9 cellular contexts compared by ENCODE assay signal in the genomic region with DNA sequence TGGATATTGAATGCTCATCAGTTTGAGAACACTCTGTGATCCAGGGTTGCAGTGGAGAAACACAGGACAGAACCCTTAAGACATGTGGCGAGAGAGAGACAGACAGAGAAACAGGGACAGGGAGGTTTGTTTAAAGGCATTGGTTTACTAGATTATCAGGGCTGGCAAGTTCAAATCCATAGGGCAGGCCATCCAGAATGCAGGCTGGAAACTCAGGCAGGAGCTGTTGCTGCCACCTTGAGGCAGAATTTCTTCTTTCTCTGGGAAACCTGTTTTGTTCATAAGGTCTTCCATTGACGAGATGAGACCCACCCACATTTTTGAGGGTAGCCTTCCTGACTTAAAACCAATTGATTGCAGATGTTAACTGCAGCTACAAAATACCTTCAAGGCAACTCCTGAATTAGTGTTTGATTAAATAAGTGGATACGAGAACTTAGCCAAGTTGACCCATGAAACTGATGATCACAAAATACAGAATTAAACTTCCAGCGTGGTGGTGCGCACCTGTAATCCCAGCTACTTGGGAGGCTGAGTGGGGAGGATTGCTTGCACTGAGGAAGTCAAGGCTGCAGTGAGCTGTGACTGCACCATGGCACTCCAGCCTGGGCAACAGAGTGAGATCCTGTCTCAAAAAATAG. TPM values are rescaled to one million over a fixed set of nuclear protein-coding genes. Genes with fewer than 3 reads are reported as not detected.
DNase-seq lines count a peak whose midpoint lies in the region; ATAC-seq and TF ChIP-seq lines count a peak whose summit lies in the region.
"Had no signal": no experiment of that assay in that cellular context is flagged by ENCODE, and none has a peak within 500 bp of the region (broad histone marks: within the 10 kb centered on the region; RNA-seq: fewer than 3 reads in every experiment).

No MANE protein-coding gene starts in this region.

- no TSS peak for BruUV-seq in OCI-LY7 (replicated peaks; lab: Mats Ljungman, UMichigan)

- no peaks in the 10 kb centered on the region for H4K20me1 ChIP-seq in DOHH2 (ENCODE audit: control insufficient read depth, insufficient read depth, low read depth, low read length)
- no peaks in the 10 kb centered on the region for H4K20me1 ChIP-seq in OCI-LY7 (ENCODE audit: insufficient read depth, low read length)

- H3K27me3 Mint-ChIP-seq in endodermal cell (ENCODE audit: insufficient read depth) = peaks cover 51% of the 10 kb centered on the region
- H3K27me3 Mint-ChIP-seq in activated naive CD8-positive, alpha-beta T cell treated with anti-CD3 and anti-CD28 coated beads, Interleukin-2, amount 50 U/mL, for 24 hours = peaks cover 40% of the 10 kb centered on the region

- peak; percentile 25 for ATAC-seq in mucosa of descending colon
- ATAC-seq in activated naive CD8-positive, alpha-beta T cell treated with anti-CD3 and anti-CD28 coated beads, Interleukin-2, amount 50 U/mL, for 24 hours = no peak
- ATAC-seq in HG02973 (IDR thresholded peaks at IDR 0.05; ENCODE audit: unreplicated experiment) = no peak

- no peaks in the 10 kb centered on the region for H3K36me3 Mint-ChIP-seq in endodermal cell (ENCODE audit: low read depth)
- H3K36me3 Mint-ChIP-seq in activated naive CD8-positive, alpha-beta T cell treated with anti-CD3 and anti-CD28 coated beads, Interleukin-2, amount 50 U/mL, for 24 hours (ENCODE audit: low read depth) = no peaks in the 10 kb centered on the region

- intact Hi-C loops in OCI-LY7 (cut with micrococcal nuclease; ENCODE audit: unreplicated experiment) = loop anchor here (5.0 kb wide), 1 partner anchor 690 kb away; no protein-coding TSS in a partner anchor
- intact Hi-C loops in mucosa of descending colon (cut with DNase I, micrococcal nuclease) = loop anchor here in 1 of 2 donors (10.0 kb wide), 1 partner anchor 1082 kb away; no protein-coding TSS in a partner anchor

- CTCF ChIA-PET in OCI-LY7 (lab: Charles Lee; ENCODE audit: unreplicated experiment) = no interaction called here

- H3K9me3 ChIP-seq in DOHH2 (ENCODE audit: control insufficient read depth, insufficient read depth, low read length) = no peaks in the 10 kb centered on the region
- H3K9me3 ChIP-seq in OCI-LY7 (ENCODE audit: low read length) = no peaks in the 10 kb centered on the region
- H3K9me3 ChIP-seq in endodermal cell (ENCODE audit: control insufficient read depth, low read length) = no peaks in the 10 kb centered on the region
- no peaks in the 10 kb centered on the region for H3K9me3 ChIP-seq in mucosa of descending colon

- TF ChIP-seq CTCF in DOHH2 (IDR thresholded peaks at IDR 0.05; ENCODE audit: low read depth, low read length, poor library complexity, severe bottlenecking) = peak; percentile 60
- TF ChIP-seq CTCF in OCI-LY7 (conservative IDR thresholded peaks at IDR 0.05; ENCODE audit: low read length) = peak; percentile 75
- TF ChIP-seq CTCF in endodermal cell (conservative IDR thresholded peaks at IDR 0.05) = peak; percentile 77
- no peak for TF ChIP-seq CTCF in mucosa of descending colon (IDR thresholded peaks at IDR 0.05)

- H3K79me2 ChIP-seq in DOHH2 (ENCODE audit: control insufficient read depth, low read length) (no peaks in the 10 kb centered on the region), OCI-LY7 (ENCODE audit: insufficient read depth, low read depth, low read length) (no peaks in the 10 kb centered on the region)

- POLR2A ChIA-PET in OCI-LY7 (lab: Charles Lee) = interaction anchor here (0.7 kb wide), 1 partner anchor 1089 kb away, joined by 3 read pairs; no protein-coding TSS in a partner anchor

- H3K4me1 ChIP-seq in DOHH2 (ENCODE audit: control insufficient read depth, low read length) (no peaks in the 10 kb centered on the region), OCI-LY7 (ENCODE audit: insufficient read depth, low read length, poor library complexity, severe bottlenecking) (no peaks in the 10 kb centered on the region), endodermal cell (ENCODE audit: control insufficient read depth, insufficient read depth, low read length) (no peaks in the 10 kb centered on the region), mucosa of descending colon (ENCODE audit: low read depth) (no peaks in the 10 kb centered on the region)

- no peaks in the 10 kb centered on the region for H3K36me3 ChIP-seq in DOHH2 (ENCODE audit: control insufficient read depth, low read length)
- no peaks in the 10 kb centered on the region for H3K36me3 ChIP-seq in OCI-LY7 (ENCODE audit: insufficient read depth, low read length)
- no peaks in the 10 kb centered on the region for H3K36me3 ChIP-seq in endodermal cell (ENCODE audit: control insufficient read depth, insufficient read depth, low read length)
- H3K36me3 ChIP-seq in mucosa of descending colon (ENCODE audit: low read depth) = no peaks in the 10 kb centered on the region

- H3K4me3 Mint-ChIP-seq in endodermal cell = no peak overlapping the region
- no peak overlapping the region for H3K4me3 Mint-ChIP-seq in activated naive CD8-positive, alpha-beta T cell treated with anti-CD3 and anti-CD28 coated beads, Interleukin-2, amount 50 U/mL, for 24 hours

- 67 to 81% methylated on average over 4 to 5 of the region's 5 CpGs for WGBS in endodermal cell (ENCODE audit: insufficient coverage in 1 of 2, insufficient read length in 1 of 2), 2 experiments

- DNase-seq in HT1080 (ENCODE audit: low read depth) (peak; percentile 67), OCI-LY7 (ENCODE audit: low spot score) (peak; percentile 44), endodermal cell (peak; percentile 72), mucosa of descending colon (peak in 1 of 3 donors; percentile 46), ureter (ENCODE audit: low spot score) (no peak)
- DNase-seq in activated naive CD8-positive, alpha-beta T cell treated with anti-CD3 and anti-CD28 coated beads, Interleukin-2, amount 50 U/mL, for 24 hours = no peak

- peaks cover 20% of the 10 kb centered on the region for H3K9me3 Mint-ChIP-seq in endodermal cell
- no peaks in the 10 kb centered on the region for H3K9me3 Mint-ChIP-seq in activated naive CD8-positive, alpha-beta T cell treated with anti-CD3 and anti-CD28 coated beads, Interleukin-2, amount 50 U/mL, for 24 hours

- H3K4me1 Mint-ChIP-seq in endodermal cell = no peaks in the 10 kb centered on the region
- H3K4me1 Mint-ChIP-seq in activated naive CD8-positive, alpha-beta T cell treated with anti-CD3 and anti-CD28 coated beads, Interleukin-2, amount 50 U/mL, for 24 hours = no peaks in the 10 kb centered on the region

- H3K4me3 ChIP-seq in DOHH2 (ENCODE audit: low read length) (no peak overlapping the region), OCI-LY7 (ENCODE audit: low read depth, low read length, poor library complexity, severe bottlenecking) (no peak overlapping the region), endodermal cell (ENCODE audit: low read length) (no peak overlapping the region), mucosa of descending colon (no peak overlapping the region)
- H3K4me3 ChIP-seq: skin epidermis had no signal

- H3K27ac Mint-ChIP-seq in endodermal cell = no peak overlapping the region
- H3K27ac Mint-ChIP-seq in activated naive CD8-positive, alpha-beta T cell treated with anti-CD3 and anti-CD28 coated beads, Interleukin-2, amount 50 U/mL, for 24 hours = no peak overlapping the region

- H3K27ac ChIP-seq in DOHH2 (ENCODE audit: low read depth, low read length) (no peak overlapping the region), OCI-LY7 (ENCODE audit: low read depth, low read length, poor library complexity, severe bottlenecking) (no peak overlapping the region), endodermal cell (ENCODE audit: low read depth, low read length) (no peak overlapping the region)
- H3K27ac ChIP-seq: skin epidermis had no signal

- no peak overlapping the region for H3K9ac ChIP-seq in endodermal cell (ENCODE audit: extremely low read depth, low read length, poor library complexity, severe bottlenecking)

- 0 out of 2 replicates have a peak, but pooled peaks cover 7% of the 10 kb centered on the region for H3K27me3 ChIP-seq in DOHH2 (ENCODE audit: control insufficient read depth, low read length)
- H3K27me3 ChIP-seq in endodermal cell (ENCODE audit: control insufficient read depth, insufficient read depth, low read length, poor library complexity, severe bottlenecking) = peaks cover 19% of the 10 kb centered on the region

- H3K4me2 ChIP-seq in DOHH2 (ENCODE audit: low read length) (no peak overlapping the region), OCI-LY7 (ENCODE audit: low read length) (no peak overlapping the region)

- no peaks in the 10 kb centered on the region for H3F3A ChIP-seq in DOHH2 (ENCODE audit: control insufficient read depth, insufficient read depth)

- H2AFZ ChIP-seq in OCI-LY7 (ENCODE audit: low read length) = no peak overlapping the region

- no peaks in the 10 kb centered on the region for H3K9me2 ChIP-seq in DOHH2 (replicated peaks; ENCODE audit: control insufficient read depth, low read length)
- H3K9me2 ChIP-seq in OCI-LY7 (ENCODE audit: insufficient read depth, low read length) = no peaks in the 10 kb centered on the region

RNA-seq across cellular contexts. Expression of a gene that starts 55.9 kb away (rescaled TPM):
- total RNA-seq in HT1080 (2014; rRNA removed; shearing (Covaris generic)) = 184 and 186 TPM in 2 replicates
- polyA plus RNA-seq in HT1080 (2015; cell fraction: cytosol; rRNA removed) = 158 and 163 TPM in 2 replicates
- 256 and 264 TPM in 2 replicates for polyA plus RNA-seq in HT1080 (2015; cell fraction: nucleus; rRNA removed)
- total RNA-seq in OCI-LY7 (2014; rRNA removed; shearing (Covaris generic)) = 88.1 and 88.9 TPM in 2 replicates
- total RNA-seq in OCI-LY7 (2022) (122 and 139 TPM in 2 replicates), endodermal cell (10 to 100 TPM; 71.8 to 90.8 TPM), mucosa of descending colon (10 to 100 TPM; 50.3 to 54.3 (median 52.5) TPM), ureter (76.1 TPM)
- polyA plus RNA-seq in endodermal cell (2013, experiment 1 of 2) = 55.2 TPM
- polyA plus RNA-seq in endodermal cell (2013, experiment 2 of 2) = 53.9 TPM

RNA-seq across cellular contexts. Expression of a gene that starts 56.3 kb away (rescaled TPM):
- 20.2 and 43.6 TPM in 2 replicates for total RNA-seq in HT1080 (2014; rRNA removed; shearing (Covaris generic))
- 14.7 and 19.8 TPM in 2 replicates for polyA plus RNA-seq in HT1080 (2015; cell fraction: cytosol; rRNA removed)
- polyA plus RNA-seq in HT1080 (2015; cell fraction: nucleus; rRNA removed) = 17.9 and 18.7 TPM in 2 replicates
- total RNA-seq in OCI-LY7 (2014; rRNA removed; shearing (Covaris generic)) = 16.7 and 31.6 TPM in 2 replicates
- total RNA-seq in OCI-LY7 (2022) = 31.9 and 32.5 TPM in 2 replicates
- 10 to 100 TPM; 15.0 to 16.2 TPM for total RNA-seq in endodermal cell
- 20.6 TPM for polyA plus RNA-seq in endodermal cell (2013, experiment 1 of 2)
- polyA plus RNA-seq in endodermal cell (2013, experiment 2 of 2) = 18.0 TPM
- 10 to 100 TPM; 12.7 to 16.2 (median 14.3) TPM for total RNA-seq in mucosa of descending colon
- total RNA-seq in ureter = 6.6 TPM

Comparison
In these comparisons a context has a peak if more than half of its experiments do, and no peak if none do; other contexts are left out.
1. DNase-seq: peak in HT1080 (single experiment), OCI-LY7 (single experiment) and endodermal cell (single experiment); none in activated naive CD8-positive, alpha-beta T cell treated with anti-CD3 and anti-CD28 coated beads, Interleukin-2, amount 50 U/mL, for 24 hours (single experiment) and ureter (single experiment).